18 cellular contexts compared by ENCODE assay signal in the genomic region with DNA sequence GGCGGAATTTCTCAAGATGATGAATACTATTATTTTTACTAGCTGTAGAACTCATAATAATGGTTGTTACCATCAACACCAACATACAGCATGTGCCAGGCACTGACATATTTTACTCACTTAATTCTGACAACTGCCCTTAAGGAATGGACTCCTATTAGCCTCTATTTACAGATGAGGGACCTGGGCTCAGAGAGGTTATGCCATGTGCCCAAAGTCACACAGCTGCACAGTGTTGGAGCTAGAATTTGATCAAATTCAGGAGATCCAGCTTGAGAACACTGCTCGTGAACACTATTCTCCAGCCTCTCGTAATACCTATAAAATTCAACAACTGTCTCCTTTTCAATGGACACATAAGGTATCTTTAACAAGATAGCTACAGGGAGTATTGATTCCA.
DNase-seq lines count a peak whose midpoint lies in the region; ATAC-seq and TF ChIP-seq lines count a peak whose summit lies in the region.
"Had no signal": no experiment of that assay in that cellular context is flagged by ENCODE, and none has a peak within 500 bp of the region (broad histone marks: within the 10 kb centered on the region; RNA-seq: fewer than 3 reads in every experiment).

No MANE protein-coding gene starts in this region.

- H3K27me3 ChIP-seq in CD4-positive, CD25-positive, alpha-beta regulatory T cell (ENCODE audit: control insufficient read depth, insufficient read depth, low read length) = no peaks in the 10 kb centered on the region
- no peaks in the 10 kb centered on the region for H3K27me3 ChIP-seq in heart left ventricle
- H3K27me3 ChIP-seq: BE2C had no signal

- POLR2A ChIA-PET in activated CD4-positive, alpha-beta memory T cell treated with anti-CD3 and anti-CD28 coated beads for 36 hours (lab: Charles Lee) = no interaction called here
- POLR2A ChIA-PET in activated CD4-positive, alpha-beta memory T cell treated with anti-CD3 and anti-CD28 coated beads, Interleukin-2, amount 10 ng/mL, durations not matched to agents 7 days and 5 days (lab: Charles Lee) = interaction anchor here (1.0 kb wide), 1 partner anchor 9 kb away, joined by 4 read pairs; no protein-coding TSS in a partner anchor
- POLR2A ChIA-PET in T-cell (lab: Charles Lee) = interaction anchor here in 1 of 2 donors (0.5 kb wide), 1 partner anchor 10 kb away, joined by 4 read pairs; no protein-coding TSS in a partner anchor

- no peaks in the 10 kb centered on the region for H3K36me3 ChIP-seq in CD4-positive, CD25-positive, alpha-beta regulatory T cell (ENCODE audit: control insufficient read depth, insufficient read depth, low read length)
- H3K36me3 ChIP-seq in heart left ventricle = no peaks in the 10 kb centered on the region
- H3K36me3 ChIP-seq: BE2C had no signal

- TF ChIP-seq POLR2A in heart left ventricle (IDR thresholded peaks at IDR 0.05) = no peak

- no peak for TF ChIP-seq CTCF in heart left ventricle (IDR thresholded peaks at IDR 0.05)

- peaks cover 62% of the 10 kb centered on the region for H3K4me1 Mint-ChIP-seq in activated CD4-positive, alpha-beta memory T cell treated with anti-CD3 and anti-CD28 coated beads for 36 hours (ENCODE audit: low read depth)
- peaks cover 57% of the 10 kb centered on the region for H3K4me1 Mint-ChIP-seq in activated CD4-positive, alpha-beta memory T cell treated with anti-CD3 and anti-CD28 coated beads, Interleukin-2, amount 10 ng/mL, durations not matched to agents 7 days and 5 days
- H3K4me1 Mint-ChIP-seq in CD4-positive, CD25-positive, alpha-beta regulatory T cell = peaks cover 28 to 86% (median 57%) of the 10 kb centered on the region in 4 donors
- H3K4me1 Mint-ChIP-seq in T-cell = peaks cover 84 to 93% (median 91%) of the 10 kb centered on the region in 3 donors
- H3K4me1 Mint-ChIP-seq in naive B cell = peaks cover 69 to 96% (median 83%) of the 10 kb centered on the region in 3 donors

- H3K27ac ChIP-seq in CD4-positive, CD25-positive, alpha-beta regulatory T cell (ENCODE audit: insufficient read depth, low read length, poor library complexity, severe bottlenecking) = no peak overlapping the region
- no peak overlapping the region for H3K27ac ChIP-seq in heart left ventricle

- peaks cover 35% of the 10 kb centered on the region for H3K4me1 ChIP-seq in CD4-positive, CD25-positive, alpha-beta regulatory T cell (ENCODE audit: control insufficient read depth, insufficient read depth, low read length, poor library complexity, severe bottlenecking)
- peaks cover 0 to 64% (median 31%) of the 10 kb centered on the region in 12 donors for H3K4me1 ChIP-seq in heart left ventricle

- no peaks in the 10 kb centered on the region for H3K27me3 Mint-ChIP-seq in activated CD4-positive, alpha-beta memory T cell treated with anti-CD3 and anti-CD28 coated beads for 36 hours
- no peaks in the 10 kb centered on the region for H3K27me3 Mint-ChIP-seq in activated CD4-positive, alpha-beta memory T cell treated with anti-CD3 and anti-CD28 coated beads, Interleukin-2, amount 10 ng/mL, durations not matched to agents 7 days and 5 days
- peaks cover 12% of the 10 kb centered on the region for H3K27me3 Mint-ChIP-seq in CD4-positive, CD25-positive, alpha-beta regulatory T cell
- H3K27me3 Mint-ChIP-seq in T-cell = no peaks in the 10 kb centered on the region
- no peaks in the 10 kb centered on the region for H3K27me3 Mint-ChIP-seq in naive B cell

- DNase-seq in activated CD4-positive, alpha-beta memory T cell treated with anti-CD3 and anti-CD28 coated beads for 36 hours = no peak
- no peak for DNase-seq in activated CD4-positive, alpha-beta memory T cell treated with anti-CD3 and anti-CD28 coated beads, Interleukin-2, amount 10 ng/mL, durations not matched to agents 7 days and 5 days
- DNase-seq in CD4-positive, CD25-positive, alpha-beta regulatory T cell = no peak
- DNase-seq in T-cell = no peak
- DNase-seq in naive B cell = no peak
- DNase-seq in stimulated activated CD4-positive, alpha-beta T cell treated with anti-CD3 and anti-CD28 coated beads, Interleukin-4, amount 100 ng/mL, for 4 hours = no peak
- DNase-seq in heart left ventricle = no peak
- DNase-seq: 8988T, BE2C, DMS79, Karpas-422, NCI-H1417 treated with DMSO at 0.1 percent for 48 hours, NCI-H187 treated with DMSO at 0.1 percent for 48 hours, NCI-H510A treated with DMSO at 0.1 percent for 48 hours, PC-3, RPMI8226, SIG-M5 had no signal

- H3K9me3 Mint-ChIP-seq in activated CD4-positive, alpha-beta memory T cell treated with anti-CD3 and anti-CD28 coated beads for 36 hours = no peaks in the 10 kb centered on the region
- no peaks in the 10 kb centered on the region for H3K9me3 Mint-ChIP-seq in activated CD4-positive, alpha-beta memory T cell treated with anti-CD3 and anti-CD28 coated beads, Interleukin-2, amount 10 ng/mL, durations not matched to agents 7 days and 5 days
- H3K9me3 Mint-ChIP-seq in CD4-positive, CD25-positive, alpha-beta regulatory T cell = no peaks in the 10 kb centered on the region
- H3K9me3 Mint-ChIP-seq in T-cell (no peaks in the 10 kb centered on the region), naive B cell (no peaks in the 10 kb centered on the region)

- H3K36me3 Mint-ChIP-seq in activated CD4-positive, alpha-beta memory T cell treated with anti-CD3 and anti-CD28 coated beads for 36 hours = no peaks in the 10 kb centered on the region
- peaks cover 14% of the 10 kb centered on the region for H3K36me3 Mint-ChIP-seq in activated CD4-positive, alpha-beta memory T cell treated with anti-CD3 and anti-CD28 coated beads, Interleukin-2, amount 10 ng/mL, durations not matched to agents 7 days and 5 days (ENCODE audit: low read depth)
- H3K36me3 Mint-ChIP-seq in CD4-positive, CD25-positive, alpha-beta regulatory T cell = no peaks in the 10 kb centered on the region
- H3K36me3 Mint-ChIP-seq in T-cell (no peaks in the 10 kb centered on the region), naive B cell (no peaks in the 10 kb centered on the region)

- intact Hi-C loops in activated CD4-positive, alpha-beta memory T cell treated with anti-CD3 and anti-CD28 coated beads for 36 hours (cut with micrococcal nuclease) = no loop called here
- intact Hi-C loops in heart left ventricle (cut with DNase I) = loop anchor here in 3 of 10 donors (10.0 kb wide), 3 partner anchors 81 to 159 kb away; no protein-coding TSS in a partner anchor

- H3K4me3 Mint-ChIP-seq in activated CD4-positive, alpha-beta memory T cell treated with anti-CD3 and anti-CD28 coated beads for 36 hours = no peak overlapping the region
- H3K4me3 Mint-ChIP-seq in activated CD4-positive, alpha-beta memory T cell treated with anti-CD3 and anti-CD28 coated beads, Interleukin-2, amount 10 ng/mL, durations not matched to agents 7 days and 5 days = no peak overlapping the region
- peak overlapping the region in 1 of 4 donors; percentile 64 for H3K4me3 Mint-ChIP-seq in CD4-positive, CD25-positive, alpha-beta regulatory T cell
- no peak overlapping the region for H3K4me3 Mint-ChIP-seq in T-cell
- H3K4me3 Mint-ChIP-seq in naive B cell = no peak overlapping the region

- H3K4me3 ChIP-seq in CD4-positive, CD25-positive, alpha-beta regulatory T cell (ENCODE audit: low read depth, low read length) = no peak overlapping the region
- no peak overlapping the region for H3K4me3 ChIP-seq in heart left ventricle

- H3K9me3 ChIP-seq in CD4-positive, CD25-positive, alpha-beta regulatory T cell (ENCODE audit: control insufficient read depth in 2 of 2, low read length in 2 of 2) = no peaks in the 10 kb centered on the region
- H3K9me3 ChIP-seq in heart left ventricle = no peaks in the 10 kb centered on the region
- H3K9me3 ChIP-seq: BE2C had no signal

- ATAC-seq in CD4-positive, CD25-positive, alpha-beta regulatory T cell (ENCODE audit: low read depth in 2 of 2) = no peak
- ATAC-seq in T-cell (replicated peaks in 1 of 4) = no peak
- ATAC-seq in naive B cell (ENCODE audit: low read depth in 2 of 2) = no peak
- ATAC-seq in heart left ventricle = no peak
- no peak for ATAC-seq in GM19455 (IDR thresholded peaks at IDR 0.05; ENCODE audit: unreplicated experiment)
- ATAC-seq: PC-3 had no signal

- H3K27ac Mint-ChIP-seq in activated CD4-positive, alpha-beta memory T cell treated with anti-CD3 and anti-CD28 coated beads for 36 hours = peak overlapping the region; percentile 0
- H3K27ac Mint-ChIP-seq in activated CD4-positive, alpha-beta memory T cell treated with anti-CD3 and anti-CD28 coated beads, Interleukin-2, amount 10 ng/mL, durations not matched to agents 7 days and 5 days = no peak overlapping the region
- H3K27ac Mint-ChIP-seq in CD4-positive, CD25-positive, alpha-beta regulatory T cell = peak overlapping the region in 2 of 3 donors; percentile 6 to 58
- peak overlapping the region; percentile 41 to 79 for H3K27ac Mint-ChIP-seq in T-cell
- peak overlapping the region in 4 of 6 donors; percentile 35 to 99 (median 70) for H3K27ac Mint-ChIP-seq in naive B cell

- CTCF ChIA-PET in activated CD4-positive, alpha-beta memory T cell treated with anti-CD3 and anti-CD28 coated beads for 36 hours (lab: Charles Lee) = interaction anchor here (1.6 kb wide), 1 partner anchor 14 kb away, joined by 3 read pairs; no protein-coding TSS in a partner anchor
- CTCF ChIA-PET in activated CD4-positive, alpha-beta memory T cell treated with anti-CD3 and anti-CD28 coated beads, Interleukin-2, amount 10 ng/mL, durations not matched to agents 7 days and 5 days (lab: Charles Lee) = interaction anchor here (1.1 kb wide), 1 partner anchor 10 kb away, joined by 3 read pairs; no protein-coding TSS in a partner anchor
- CTCF ChIA-PET in T-cell (lab: Charles Lee) = interaction anchor here in 1 of 2 donors (0.5 kb wide), 1 partner anchor 18 kb away, joined by 3 read pairs; no protein-coding TSS in a partner anchor

- WGBS in heart left ventricle, 4 donors = 90 to 98% (median 95%) methylated on average over 3 of the region's 3 CpGs
